ENCODE assay signal across 25 cellular contexts in genomic region chr12:95185834-95186233, GRCh38.
"Had no signal": no experiment of that assay in that cellular context is flagged by ENCODE, and none has a peak within 500 bp of the region (broad histone marks: within the 10 kb centered on the region; RNA-seq: fewer than 3 reads in every experiment).

No MANE protein-coding gene starts in this region.

- H3K27ac ChIP-seq: adrenal gland, body of pancreas, SJCRH30, SK-N-MC had no signal

- H3K4me1 ChIP-seq: body of pancreas, SJCRH30 had no signal

- DNase-seq: activated CD4-positive, alpha-beta T cell treated with anti-CD3 and anti-CD28 coated beads, Interleukin-2, amount 10 ng/mL, durations not matched to agents 24 days and 14 days; activated CD4-positive, alpha-beta T cell treated with anti-CD3 and anti-CD28 coated beads, Interleukin-2, amount 50 U/mL, for 4 hours; activated CD8-positive, alpha-beta T cell treated with anti-CD3 and anti-CD28 coated beads for 36 hours; activated gamma-delta T cell treated with Interleukin-2 at 50 U/mL for 16 hours; activated naive CD4-positive, alpha-beta T cell treated with anti-CD3 and anti-CD28 coated beads for 36 hours; activated T-cell treated with anti-CD3 and anti-CD28 coated beads, Interleukin-2, amount 50 U/mL, for 4 hours; adrenal gland; body of pancreas; caudate nucleus; cerebellar nuclear complex; Karpas-422; KBM-7; NCI-H1105; NCI-H1417 treated with DMSO at 0.1 percent for 48 hours; NCI-H187 treated with DMSO at 0.1 percent for 48 hours; NCI-H2081; NCI-H345; NCI-H524 treated with DMSO at 0.1 percent for 48 hours; SHP77; SJCRH30; T1000 had no signal

- H3K4me3 ChIP-seq: adrenal gland, body of pancreas, SJCRH30, SK-N-MC had no signal

- H3K9me3 Mint-ChIP-seq: activated CD4-positive, alpha-beta T cell treated with anti-CD3 and anti-CD28 coated beads, Interleukin-2, amount 10 ng/mL, durations not matched to agents 24 days and 14 days; activated CD8-positive, alpha-beta T cell treated with anti-CD3 and anti-CD28 coated beads for 36 hours; activated naive CD4-positive, alpha-beta T cell treated with anti-CD3 and anti-CD28 coated beads for 36 hours; activated naive CD4-positive, alpha-beta T cell treated with anti-CD3 and anti-CD28 coated beads, Interleukin-2, amount 50 U/mL, for 72 hours; activated T-cell treated with anti-CD3 and anti-CD28 coated beads, Interleukin-2, amount 50 U/mL, for 4 hours; activated T-helper 1 cell treated with anti-CD3 and anti-CD28 coated beads, Interleukin-12 subunit alpha, Interleukin-12 subunit beta, Interleukin-2, Interleukin-4 antibody, amounts not matched to agents 30 ng/mL and 10 ng/mL and 1 ng/mL, durations not matched to agents 14 hours and 24 hours and 36 hours had no signal

- ATAC-seq: activated CD8-positive, alpha-beta T cell treated with anti-CD3 and anti-CD28 coated beads for 36 hours; activated naive CD4-positive, alpha-beta T cell treated with anti-CD3 and anti-CD28 coated beads, Interleukin-2, amount 50 U/mL, for 72 hours; activated T-cell treated with anti-CD3 and anti-CD28 coated beads, Interleukin-2, amount 50 U/mL, for 4 hours; body of pancreas; Panc1 had no signal

- H3K9me3 ChIP-seq: adrenal gland, body of pancreas, SJCRH30 had no signal

- H3K4me3 Mint-ChIP-seq: activated CD4-positive, alpha-beta T cell treated with anti-CD3 and anti-CD28 coated beads, Interleukin-2, amount 10 ng/mL, durations not matched to agents 24 days and 14 days; activated CD8-positive, alpha-beta T cell treated with anti-CD3 and anti-CD28 coated beads for 36 hours; activated naive CD4-positive, alpha-beta T cell treated with anti-CD3 and anti-CD28 coated beads for 36 hours; activated T-cell treated with anti-CD3 and anti-CD28 coated beads, Interleukin-2, amount 50 U/mL, for 4 hours; activated T-helper 1 cell treated with anti-CD3 and anti-CD28 coated beads, Interleukin-12 subunit alpha, Interleukin-12 subunit beta, Interleukin-2, Interleukin-4 antibody, amounts not matched to agents 30 ng/mL and 10 ng/mL and 1 ng/mL, durations not matched to agents 14 hours and 24 hours and 36 hours had no signal

- H3K27me3 Mint-ChIP-seq: activated CD4-positive, alpha-beta T cell treated with anti-CD3 and anti-CD28 coated beads, Interleukin-2, amount 10 ng/mL, durations not matched to agents 24 days and 14 days; activated CD8-positive, alpha-beta T cell treated with anti-CD3 and anti-CD28 coated beads for 36 hours had no signal

- H3K36me3 Mint-ChIP-seq: activated naive CD4-positive, alpha-beta T cell treated with anti-CD3 and anti-CD28 coated beads, Interleukin-2, amount 50 U/mL, for 72 hours had no signal

- H3K27ac Mint-ChIP-seq: activated CD4-positive, alpha-beta T cell treated with anti-CD3 and anti-CD28 coated beads, Interleukin-2, amount 10 ng/mL, durations not matched to agents 24 days and 14 days; activated CD8-positive, alpha-beta T cell treated with anti-CD3 and anti-CD28 coated beads for 36 hours; activated naive CD4-positive, alpha-beta T cell treated with anti-CD3 and anti-CD28 coated beads for 36 hours; activated naive CD4-positive, alpha-beta T cell treated with anti-CD3 and anti-CD28 coated beads, Interleukin-2, amount 50 U/mL, for 72 hours; activated T-helper 1 cell treated with anti-CD3 and anti-CD28 coated beads, Interleukin-12 subunit alpha, Interleukin-12 subunit beta, Interleukin-2, Interleukin-4 antibody, amounts not matched to agents 30 ng/mL and 10 ng/mL and 1 ng/mL, durations not matched to agents 14 hours and 24 hours and 36 hours had no signal

- H3K27me3 ChIP-seq: adrenal gland, body of pancreas, SJCRH30 had no signal

- H3K36me3 ChIP-seq: adrenal gland, SJCRH30 had no signal
